In genomic region chr5:5981562-5981961, GRCh38 we compare ENCODE assay signal across 7 cellular contexts.
"Had no signal": no experiment of that assay in that cellular context is flagged by ENCODE, and none has a peak within 500 bp of the region (broad histone marks: within the 10 kb centered on the region; RNA-seq: fewer than 3 reads in every experiment).

No MANE protein-coding gene starts in this region.

- FAIRE-seq: H1, H54, HTR-8/SVneo had no signal

- H3K4me2 ChIP-seq: GM23338 had no signal

- ATAC-seq: GM23338 had no signal

- H2AFZ ChIP-seq: GM23338 had no signal

- DNase-seq: H9, HCEC 1CT, KBM-7 had no signal

- H3K4me3 ChIP-seq: GM23338 had no signal
